In genomic region chr2:219542931-219543595, GRCh38 we compare ENCODE assay signal across 8 cellular contexts. TPM values are rescaled to one million over a fixed set of nuclear protein-coding genes. Genes with fewer than 3 reads are reported as not detected.
A peak's percentile ranks its signal among the peaks of the same experiment; 100 is the strongest.
DNase-seq lines count a peak whose midpoint lies in the region; ATAC-seq and TF ChIP-seq lines count a peak whose summit lies in the region.

No MANE protein-coding gene starts in this region.

- BruUV-seq in HCT116 (replicated peaks; lab: Mats Ljungman, UMichigan) (no TSS peak), MCF 10A (replicated peaks; lab: Mats Ljungman, UMichigan) (no TSS peak)

- peak overlapping the region; percentile 73 for H3K4me3 Mint-ChIP-seq in activated naive CD4-positive, alpha-beta T cell treated with anti-CD3 and anti-CD28 coated beads, Interleukin-2, amount 10 ng/mL, durations not matched to agents 7 days and 5 days
- H3K4me3 Mint-ChIP-seq in MCF 10A (ENCODE audit: unreplicated experiment): peak overlapping the region; percentile 75

- H3K9me2 ChIP-seq in HCT116 (ENCODE audit: insufficient read depth): no peaks in the 10 kb centered on the region

- peaks cover 49% of the 10 kb centered on the region for H3K79me2 ChIP-seq in HCT116 (ENCODE audit: insufficient read depth, low read length)

- H3K27ac ChIP-seq in HCT116 (ENCODE audit: low read depth, low read length) (peak overlapping the region; percentile 97), stomach (peak overlapping the region; percentile 94 to 97 (median 96))

- H3K36me3 ChIP-seq in HCT116 (ENCODE audit: control insufficient read depth in 1 of 2, insufficient read depth in 2 of 2, low read length in 2 of 2) (peaks cover 2 to 28% of the 10 kb centered on the region in 2 experiments; a peak in 3 of 4 replicates), stomach (peaks cover 19 to 34% (median 30%) of the 10 kb centered on the region in 4 donors)

- peak overlapping the region; percentile 75 to 99 for H3K4me3 ChIP-seq in HCT116 (replicated peaks in 1 of 2; ENCODE audit: low read depth in 1 of 2, low read length in 2 of 2)
- peak overlapping the region; percentile 74 to 88 (median 82) for H3K4me3 ChIP-seq in stomach

- no peak for TF ChIP-seq CTCF in HCT116 (IDR thresholded peaks at IDR 0.05 in 2 of 3, conservative IDR thresholded peaks at IDR 0.05 in 1 of 3; ENCODE audit: borderline replicate concordance in 1 of 3, insufficient read depth in 1 of 3, low read depth in 2 of 3, low read length in 2 of 3)
- TF ChIP-seq CTCF in MCF 10A (IDR thresholded peaks at IDR 0.05; ENCODE audit: unreplicated experiment): no peak
- TF ChIP-seq CTCF in stomach (IDR thresholded peaks at IDR 0.05): no peak

- DNase-seq in activated naive CD4-positive, alpha-beta T cell treated with anti-CD3 and anti-CD28 coated beads, Interleukin-2, amount 10 ng/mL, durations not matched to agents 7 days and 5 days: no peak
- DNase-seq in activated naive CD4-positive, alpha-beta T cell treated with Interleukin-2 at 50 U/mL for 16 hours: no peak
- DNase-seq in HCT116 (ENCODE audit: low read depth, low spot score): no peak
- peak; percentile 51 for DNase-seq in M059J (ENCODE audit: low read depth)
- DNase-seq in MCF 10A (ENCODE audit: unreplicated experiment): peak; percentile 38
- DNase-seq in kidney glomerular epithelial cell (lab: John Stamatoyannopoulos, UW): peak; percentile 27
- no peak for DNase-seq in stomach
- DNase-seq in DMS79 (lab: John Stamatoyannopoulos, UW): no peak

- peaks cover 7 to 54% of the 10 kb centered on the region in 2 experiments for H3K4me1 ChIP-seq in HCT116 (ENCODE audit: control insufficient read depth in 1 of 2, insufficient read depth in 2 of 2, low read length in 2 of 2)
- peaks cover 26 to 48% (median 42%) of the 10 kb centered on the region in 4 donors for H3K4me1 ChIP-seq in stomach

- no peak overlapping the region for H2AFZ ChIP-seq in HCT116 (ENCODE audit: low read depth, low read length, poor library complexity, severe bottlenecking)

- peak overlapping the region; percentile 86 for H3K27ac Mint-ChIP-seq in activated naive CD4-positive, alpha-beta T cell treated with anti-CD3 and anti-CD28 coated beads, Interleukin-2, amount 10 ng/mL, durations not matched to agents 7 days and 5 days
- H3K27ac Mint-ChIP-seq in MCF 10A (ENCODE audit: low read depth, unreplicated experiment): peak overlapping the region; percentile 57

- WGBS in stomach, 5 donors: 0 to 1% (median 0%) methylated on average over 30 to 66 of the region's 66 CpGs

- H3K9me3 Mint-ChIP-seq in activated naive CD4-positive, alpha-beta T cell treated with anti-CD3 and anti-CD28 coated beads, Interleukin-2, amount 10 ng/mL, durations not matched to agents 7 days and 5 days: no peaks in the 10 kb centered on the region
- H3K9me3 Mint-ChIP-seq in MCF 10A (ENCODE audit: unreplicated experiment): no peaks in the 10 kb centered on the region

- H3K27me3 ChIP-seq in HCT116 (ENCODE audit: insufficient read depth, low read length): no peaks in the 10 kb centered on the region
- H3K27me3 ChIP-seq in stomach: peaks cover 0 to 26% (median 0%) of the 10 kb centered on the region in 3 donors

- CTCF ChIA-PET in activated naive CD4-positive, alpha-beta T cell treated with anti-CD3 and anti-CD28 coated beads, Interleukin-2, amount 10 ng/mL, durations not matched to agents 7 days and 5 days (lab: Charles Lee): interaction anchor here (0.6 to 2.4 kb wide), 6 partner anchors 10 to 146 kb away, joined by 3 to 23 read pairs (median 6); no protein-coding TSS in a partner anchor
- CTCF ChIA-PET in HCT116 (lab: Charles Lee) (interaction anchor here (1.3 to 2.1 kb wide), 3 partner anchors 9 to 146 kb away, joined by 3 to 8 read pairs (median 7); no protein-coding TSS in a partner anchor), MCF 10A (lab: Yijun Ruan, JAX) (interaction anchor here (0.6 to 4.9 kb wide), 10 partner anchors 12 to 164 kb away, joined by 3 to 42 read pairs (median 4); no protein-coding TSS in a partner anchor)

- peaks cover 6% of the 10 kb centered on the region; the same call in 1 of the 2 replicates for H4K20me1 ChIP-seq in HCT116 (ENCODE audit: insufficient read depth)

- peak overlapping the region; percentile 98 for H3K4me2 ChIP-seq in HCT116 (ENCODE audit: low read length)

- TF ChIP-seq RAD21 in HCT116 (IDR thresholded peaks at IDR 0.05; ENCODE audit: low read depth): no peak

- no peaks in the 10 kb centered on the region for H3K9me3 ChIP-seq in HCT116 (ENCODE audit: control insufficient read depth in 1 of 2, insufficient read depth in 1 of 2, low read depth in 1 of 2, low read length in 2 of 2)
- no peaks in the 10 kb centered on the region for H3K9me3 ChIP-seq in stomach

- TF ChIP-seq EP300 in stomach (IDR thresholded peaks at IDR 0.05): no peak

- H3K4me1 Mint-ChIP-seq in activated naive CD4-positive, alpha-beta T cell treated with anti-CD3 and anti-CD28 coated beads, Interleukin-2, amount 10 ng/mL, durations not matched to agents 7 days and 5 days: peaks cover 23% of the 10 kb centered on the region
- H3K4me1 Mint-ChIP-seq in MCF 10A (ENCODE audit: insufficient read depth, unreplicated experiment): peaks cover 12% of the 10 kb centered on the region

- ATAC-seq in HCT116: peak; percentile 33

- TF ChIP-seq POLR2A in HCT116 (IDR thresholded peaks at IDR 0.05; ENCODE audit: borderline replicate concordance, extremely low read depth, insufficient read depth, insufficient read length) (peak; percentile 35), stomach (IDR thresholded peaks at IDR 0.05) (no peak)

- H3K36me3 Mint-ChIP-seq in activated naive CD4-positive, alpha-beta T cell treated with anti-CD3 and anti-CD28 coated beads, Interleukin-2, amount 10 ng/mL, durations not matched to agents 7 days and 5 days: peaks cover 4% of the 10 kb centered on the region
- H3K36me3 Mint-ChIP-seq in MCF 10A (ENCODE audit: insufficient read depth, unreplicated experiment): peaks cover 30% of the 10 kb centered on the region

- intact Hi-C loops in HCT116 (cut with micrococcal nuclease) (loop anchor here (2.0 to 5.0 kb wide), 3 partner anchors 56 to 481 kb away; partner anchors contain the start of genes IHH and SLC4A3), MCF 10A (cut with micrococcal nuclease) (loop anchor here (1.0 kb wide), 1 partner anchor 142 kb away; no protein-coding TSS in a partner anchor), stomach (cut with DNase I; ENCODE audit: low total_unique reads) (loop anchor here (5.0 kb wide), 1 partner anchor 99 kb away; no protein-coding TSS in a partner anchor)

- RAD21 ChIA-PET in HCT116 (lab: Charles Lee; ENCODE audit: low non-redundant PET in 1 of 2, low total read pairs in 2 of 2, uncharacterized antibody in 2 of 2, unreplicated experiment in 2 of 2): interaction anchor here (0.6 to 1.1 kb wide), 2 partner anchors 9 to 51 kb away, joined by 4 to 6 read pairs; no protein-coding TSS in a partner anchor

- POLR2A ChIA-PET in HCT116 (lab: Charles Lee) (interaction anchor here (1.3 to 1.4 kb wide), 2 partner anchors 18 to 146 kb away, joined by 4 to 7 read pairs; no protein-coding TSS in a partner anchor), MCF 10A (lab: Yijun Ruan, JAX) (interaction anchor here (0.6 to 4.2 kb wide), 22 partner anchors 9 to 731 kb away, joined by 3 to 55 read pairs (median 5); partner anchors contain the start of genes CNPPD1, DNAJB2, GMPPA and INHA)

- peak overlapping the region; percentile 95 for H3K9ac ChIP-seq in HCT116 (ENCODE audit: low read length)

- H3K27me3 Mint-ChIP-seq in activated naive CD4-positive, alpha-beta T cell treated with anti-CD3 and anti-CD28 coated beads, Interleukin-2, amount 10 ng/mL, durations not matched to agents 7 days and 5 days: peaks cover 35% of the 10 kb centered on the region
- H3K27me3 Mint-ChIP-seq in MCF 10A (ENCODE audit: insufficient read depth, unreplicated experiment): no peaks in the 10 kb centered on the region

TF ChIP-seq in HCT116, 20 proteins besides CTCF, POLR2A, EP300 and RAD21 (continues in another document):
- peak; percentile 93 for TF ChIP-seq ZFX (IDR thresholded peaks at IDR 0.05)

RNA-seq across cellular contexts. Expression of gene CHPF, which starts 0.5 kb away (rescaled TPM):
- total RNA-seq in HCT116 (2021; ENCODE audit: unreplicated experiment) (228 TPM), MCF 10A (2022) (81.2 and 105 TPM in 2 replicates), stomach (100 to 1,000 TPM in 1 of 5 donors, 10 to 100 TPM in 4; 28.0 to 119 (median 83.4) TPM)
- 315 and 347 TPM in 2 replicates for polyA plus RNA-seq in HCT116 (2012)
- 117 and 227 TPM in 2 replicates for total RNA-seq in M059J (2014; rRNA removed; shearing (Covaris generic))
- 10 to 100 TPM; 10.8 to 32.9 (median 27.2) TPM for polyA plus RNA-seq in stomach

RNA-seq across cellular contexts. Expression of gene TMEM198, which starts 0.8 kb away (rescaled TPM):
- total RNA-seq in HCT116 (2021; ENCODE audit: unreplicated experiment): 2.1 TPM
- 1.9 and 2.0 TPM in 2 replicates for polyA plus RNA-seq in HCT116 (2012)
- 2.5 and 3.5 TPM in 2 replicates for total RNA-seq in M059J (2014; rRNA removed; shearing (Covaris generic))
- 5.3 and 6.3 TPM in 2 replicates for total RNA-seq in MCF 10A (2022)
- 1 to 10 TPM in 2 of 5 donors, under 1 TPM in 1, not detected in 2; 0.92 to 7.5 (median 2.7) TPM for total RNA-seq in stomach
- polyA plus RNA-seq in stomach: 1 to 10 TPM; 1.4 to 4.7 (median 2.1) TPM

RNA-seq across cellular contexts. Expression of gene OBSL1, which starts 28.3 kb away (rescaled TPM):
- total RNA-seq in HCT116 (2021; ENCODE audit: unreplicated experiment) (45.2 TPM), MCF 10A (2022) (29.0 and 29.8 TPM in 2 replicates), stomach (10 to 100 TPM; 19.8 to 55.4 (median 47.1) TPM)
- 41.4 and 56.1 TPM in 2 replicates for polyA plus RNA-seq in HCT116 (2012)
- total RNA-seq in M059J (2014; rRNA removed; shearing (Covaris generic)): 44.2 and 81.4 TPM in 2 replicates
- polyA plus RNA-seq in stomach: 10 to 100 TPM; 30.3 to 62.1 (median 31.9) TPM

RNA-seq across cellular contexts. Expression of gene ASIC4, which starts 28.8 kb away (rescaled TPM):
- total RNA-seq in HCT116 (2021; ENCODE audit: unreplicated experiment) (2.1 TPM), MCF 10A (2022) (0.17 TPM in 1 of 2 replicates, not detected in the other), stomach (10 to 100 TPM in 1 of 5 donors, 1 to 10 TPM in 1, not detected in 3; 2.0 to 11.0 TPM)
- 1.3 and 1.9 TPM in 2 replicates for polyA plus RNA-seq in HCT116 (2012)
- total RNA-seq in M059J (2014; rRNA removed; shearing (Covaris generic)): 0.02 and 0.10 TPM in 2 replicates
- polyA plus RNA-seq in stomach: not detected

RNA-seq across cellular contexts. Expression of gene INHA, which starts 29.0 kb away (rescaled TPM):
- not detected for total RNA-seq in HCT116 (2021; ENCODE audit: unreplicated experiment)
- not detected in 2 replicates for polyA plus RNA-seq in HCT116 (2012)
- total RNA-seq in M059J (2014; rRNA removed; shearing (Covaris generic)): 0.12 and 0.20 TPM in 2 replicates
- total RNA-seq in MCF 10A (2022): 1.2 and 2.2 TPM in 2 replicates
- total RNA-seq in stomach: 1 to 10 TPM in 1 of 5 donors, not detected in 4; 1.8 TPM
- under 1 TPM in 1 of 3 donors, not detected in 2; 0.63 TPM for polyA plus RNA-seq in stomach

Comparison
In these comparisons a context has a peak if more than half of its experiments do, and no peak if none do; other contexts are left out.
1. DNase-seq: peak in M059J (single experiment), MCF 10A (single experiment) and kidney glomerular epithelial cell (single experiment); none in activated naive CD4-positive, alpha-beta T cell treated with anti-CD3 and anti-CD28 coated beads, Interleukin-2, amount 10 ng/mL, durations not matched to agents 7 days and 5 days (single experiment), activated naive CD4-positive, alpha-beta T cell treated with Interleukin-2 at 50 U/mL for 16 hours (single experiment), HCT116 (single experiment), stomach (single experiment) and DMS79 (single experiment).